ENCODE assay signal across 10 cellular contexts in the genomic region with DNA sequence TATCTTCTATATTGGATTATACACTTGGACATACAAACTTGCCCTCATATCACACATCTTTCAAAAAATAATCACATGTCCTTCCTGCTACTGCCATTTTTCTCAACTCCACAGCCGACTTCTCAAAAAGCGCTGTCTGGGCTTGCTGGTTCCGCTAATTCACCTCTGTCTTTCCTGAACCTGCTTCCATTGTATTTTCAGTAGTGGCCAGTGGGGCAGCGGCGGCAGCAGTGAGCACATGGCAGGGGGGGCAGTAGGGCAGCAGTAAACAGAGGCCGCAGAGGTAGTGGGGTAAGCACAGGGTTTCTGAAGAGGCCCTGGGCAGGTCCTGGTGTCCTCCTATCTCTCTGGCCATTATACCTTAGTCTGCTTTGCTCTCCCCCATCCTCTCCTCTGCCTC.
A peak's percentile ranks its signal among the peaks of the same experiment; 100 is the strongest.
DNase-seq lines count a peak whose midpoint lies in the region; ATAC-seq and TF ChIP-seq lines count a peak whose summit lies in the region.
"Had no signal": no experiment of that assay in that cellular context is flagged by ENCODE, and none has a peak within 500 bp of the region (broad histone marks: within the 10 kb centered on the region; RNA-seq: fewer than 3 reads in every experiment).

No MANE protein-coding gene starts in this region.

- no peak overlapping the region for H3K27ac ChIP-seq in testis

- intact Hi-C loops in mucosa of descending colon (cut with DNase I, micrococcal nuclease) (no loop called here), testis (cut with DNase I; ENCODE audit: low total_unique reads) (no loop called here)

- ATAC-seq in mucosa of descending colon (no peak), GM18511 (IDR thresholded peaks at IDR 0.05; ENCODE audit: unreplicated experiment) (no peak)
- ATAC-seq: T-helper 17 cell had no signal

- TF ChIP-seq CTCF in NB4 (IDR thresholded peaks at IDR 0.05; ENCODE audit: low read depth, low read length) (peak; percentile 29), choroid plexus epithelial cell (conservative IDR thresholded peaks at IDR 0.05; ENCODE audit: low read depth, low read length) (peak; percentile 51), retinal pigment epithelial cell (conservative IDR thresholded peaks at IDR 0.05; ENCODE audit: low read depth, low read length) (peak; percentile 42), mucosa of descending colon (IDR thresholded peaks at IDR 0.05) (no peak), testis (IDR thresholded peaks at IDR 0.05) (peak in 1 of 3 experiments; percentile 8)

- H3K36me3 ChIP-seq in mucosa of descending colon (ENCODE audit: low read depth) (no peaks in the 10 kb centered on the region), testis (ENCODE audit: low read depth, missing control alignments) (no peaks in the 10 kb centered on the region)

- peak; percentile 1 for DNase-seq in DMS 273 (lab: John Stamatoyannopoulos, UW; ENCODE audit: unreplicated experiment)
- DNase-seq in DMS 273 treated with DMSO at 0.1 percent for 48 hours (lab: John Stamatoyannopoulos, UW), result no peak
- no peak for DNase-seq in NB4 (ENCODE audit: low read depth)
- DNase-seq in choroid plexus epithelial cell (ENCODE audit: low read depth), result no peak
- DNase-seq in retinal pigment epithelial cell (ENCODE audit: low read depth), result no peak
- DNase-seq in mucosa of descending colon, result no peak
- no peak for DNase-seq in testis
- DNase-seq: NCI-H748 treated with DMSO at 0.1 percent for 48 hours, T-helper 17 cell had no signal

- H3K4me1 ChIP-seq in mucosa of descending colon (ENCODE audit: low read depth), result no peaks in the 10 kb centered on the region
- no peaks in the 10 kb centered on the region for H3K4me1 ChIP-seq in testis

- WGBS in testis, 2 donors, result 68 to 74% methylated on average over 6 of the region's 6 CpGs

- TF ChIP-seq POLR2A in NB4 (IDR thresholded peaks at IDR 0.05; ENCODE audit: extremely low read depth, insufficient read length), result no peak
- no peak for TF ChIP-seq POLR2A in testis (IDR thresholded peaks at IDR 0.05)

- no peak overlapping the region for H3K4me3 ChIP-seq in NB4 (ENCODE audit: low read depth, low read length)
- no peak overlapping the region for H3K4me3 ChIP-seq in choroid plexus epithelial cell (ENCODE audit: low read depth, low read length)
- H3K4me3 ChIP-seq in retinal pigment epithelial cell (ENCODE audit: low read length), result no peak overlapping the region
- no peak overlapping the region for H3K4me3 ChIP-seq in mucosa of descending colon
- H3K4me3 ChIP-seq in testis, result no peak overlapping the region

- H3K27me3 ChIP-seq in testis, result no peaks in the 10 kb centered on the region

- H3K9me3 ChIP-seq in mucosa of descending colon (no peaks in the 10 kb centered on the region), testis (no peaks in the 10 kb centered on the region)
